ENCODE assay signal across 1 cellular context in the genomic region with DNA sequence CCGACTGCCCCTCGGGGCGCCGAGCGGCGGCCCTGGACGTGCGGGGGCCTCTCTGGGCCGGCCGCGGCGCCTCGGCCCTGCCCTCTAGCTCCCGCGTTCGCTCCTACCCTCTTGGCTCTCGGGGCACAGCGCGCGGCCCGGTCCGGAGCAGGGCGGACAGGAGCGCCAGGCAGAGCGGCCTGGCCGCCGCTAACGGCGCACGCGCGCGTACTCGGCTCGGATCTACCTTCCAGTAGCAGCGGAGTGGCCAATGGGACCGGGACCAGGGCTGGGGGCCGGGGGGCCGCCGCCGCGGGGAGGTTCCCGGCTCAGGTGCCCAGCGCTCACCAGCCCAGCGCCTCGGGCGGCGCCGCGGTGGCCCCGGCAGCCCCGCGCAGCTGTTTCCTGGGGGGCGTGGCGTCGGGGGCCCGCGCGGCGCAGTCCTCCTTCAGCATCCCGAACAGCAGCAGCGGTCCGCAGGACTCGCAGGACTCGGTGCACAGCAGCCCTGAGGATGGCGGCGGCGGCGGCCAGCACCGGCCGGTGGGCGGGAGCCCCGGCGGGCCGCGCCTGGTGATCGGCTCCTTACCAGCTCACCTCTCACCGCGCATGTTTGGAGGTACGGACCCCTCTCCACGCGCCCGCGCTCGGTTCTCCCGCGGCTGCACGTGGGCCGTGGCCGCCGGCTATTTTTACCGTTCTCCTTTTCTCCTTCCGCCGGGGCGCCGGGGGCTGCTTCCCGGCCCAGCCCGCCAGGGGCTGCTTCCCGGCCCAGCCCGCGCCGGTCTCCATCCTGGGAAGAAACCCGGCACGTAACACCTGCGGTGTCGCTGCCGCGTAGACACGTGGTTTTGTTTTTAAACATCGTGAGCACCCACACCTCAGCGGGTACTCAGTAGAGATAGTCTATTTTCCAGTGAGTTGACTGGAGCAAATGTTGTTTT.
TF ChIP-seq lines count a peak whose summit lies in the region.
"Not testable (repeated sequence)": the region's sequence is repeated elsewhere in the genome, so short reads cannot be mapped to it uniquely, and the experiment has no call there.

No MANE protein-coding gene starts in this region.

TF ChIP-seq in HepG2, 621 proteins besides CTCF, POLR2A, EP300 and RAD21 (continued from another document):
- TF ChIP-seq, protein P1, sequence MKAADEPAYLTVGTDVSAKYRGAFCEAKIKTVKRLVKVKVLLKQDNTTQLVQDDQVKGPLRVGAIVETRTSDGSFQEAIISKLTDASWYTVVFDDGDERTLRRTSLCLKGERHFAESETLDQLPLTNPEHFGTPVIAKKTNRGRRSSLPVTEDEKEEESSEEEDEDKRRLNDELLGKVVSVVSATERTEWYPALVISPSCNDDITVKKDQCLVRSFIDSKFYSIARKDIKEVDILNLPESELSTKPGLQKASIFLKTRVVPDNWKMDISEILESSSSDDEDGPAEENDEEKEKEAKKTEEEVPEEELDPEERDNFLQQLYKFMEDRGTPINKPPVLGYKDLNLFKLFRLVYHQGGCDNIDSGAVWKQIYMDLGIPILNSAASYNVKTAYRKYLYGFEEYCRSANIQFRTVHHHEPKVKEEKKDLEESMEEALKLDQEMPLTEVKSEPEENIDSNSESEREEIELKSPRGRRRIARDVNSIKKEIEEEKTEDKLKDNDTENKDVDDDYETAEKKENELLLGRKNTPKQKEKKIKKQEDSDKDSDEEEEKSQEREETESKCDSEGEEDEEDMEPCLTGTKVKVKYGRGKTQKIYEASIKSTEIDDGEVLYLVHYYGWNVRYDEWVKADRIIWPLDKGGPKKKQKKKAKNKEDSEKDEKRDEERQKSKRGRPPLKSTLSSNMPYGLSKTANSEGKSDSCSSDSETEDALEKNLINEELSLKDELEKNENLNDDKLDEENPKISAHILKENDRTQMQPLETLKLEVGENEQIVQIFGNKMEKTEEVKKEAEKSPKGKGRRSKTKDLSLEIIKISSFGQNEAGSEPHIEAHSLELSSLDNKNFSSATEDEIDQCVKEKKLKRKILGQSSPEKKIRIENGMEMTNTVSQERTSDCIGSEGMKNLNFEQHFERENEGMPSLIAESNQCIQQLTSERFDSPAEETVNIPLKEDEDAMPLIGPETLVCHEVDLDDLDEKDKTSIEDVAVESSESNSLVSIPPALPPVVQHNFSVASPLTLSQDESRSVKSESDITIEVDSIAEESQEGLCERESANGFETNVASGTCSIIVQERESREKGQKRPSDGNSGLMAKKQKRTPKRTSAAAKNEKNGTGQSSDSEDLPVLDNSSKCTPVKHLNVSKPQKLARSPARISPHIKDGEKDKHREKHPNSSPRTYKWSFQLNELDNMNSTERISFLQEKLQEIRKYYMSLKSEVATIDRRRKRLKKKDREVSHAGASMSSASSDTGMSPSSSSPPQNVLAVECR (CRISPR knock-in tag; IDR thresholded peaks at IDR 0.05; ENCODE audit: borderline replicate concordance): peak; percentile 47; the same call in 1 of the 2 replicates
- 0 out of 2 replicates have a peak, but pooled peaks have one; percentile 35 for TF ChIP-seq REPIN1 (CRISPR knock-in tag; IDR thresholded peaks at IDR 0.05; ENCODE audit: borderline replicate concordance, low read depth)
- TF ChIP-seq SAP130 (CRISPR knock-in tag; IDR thresholded peaks at IDR 0.05; ENCODE audit: low read depth): 0 out of 2 replicates have a peak, but pooled peaks have one; percentile 2
- TF ChIP-seq, protein P2, sequence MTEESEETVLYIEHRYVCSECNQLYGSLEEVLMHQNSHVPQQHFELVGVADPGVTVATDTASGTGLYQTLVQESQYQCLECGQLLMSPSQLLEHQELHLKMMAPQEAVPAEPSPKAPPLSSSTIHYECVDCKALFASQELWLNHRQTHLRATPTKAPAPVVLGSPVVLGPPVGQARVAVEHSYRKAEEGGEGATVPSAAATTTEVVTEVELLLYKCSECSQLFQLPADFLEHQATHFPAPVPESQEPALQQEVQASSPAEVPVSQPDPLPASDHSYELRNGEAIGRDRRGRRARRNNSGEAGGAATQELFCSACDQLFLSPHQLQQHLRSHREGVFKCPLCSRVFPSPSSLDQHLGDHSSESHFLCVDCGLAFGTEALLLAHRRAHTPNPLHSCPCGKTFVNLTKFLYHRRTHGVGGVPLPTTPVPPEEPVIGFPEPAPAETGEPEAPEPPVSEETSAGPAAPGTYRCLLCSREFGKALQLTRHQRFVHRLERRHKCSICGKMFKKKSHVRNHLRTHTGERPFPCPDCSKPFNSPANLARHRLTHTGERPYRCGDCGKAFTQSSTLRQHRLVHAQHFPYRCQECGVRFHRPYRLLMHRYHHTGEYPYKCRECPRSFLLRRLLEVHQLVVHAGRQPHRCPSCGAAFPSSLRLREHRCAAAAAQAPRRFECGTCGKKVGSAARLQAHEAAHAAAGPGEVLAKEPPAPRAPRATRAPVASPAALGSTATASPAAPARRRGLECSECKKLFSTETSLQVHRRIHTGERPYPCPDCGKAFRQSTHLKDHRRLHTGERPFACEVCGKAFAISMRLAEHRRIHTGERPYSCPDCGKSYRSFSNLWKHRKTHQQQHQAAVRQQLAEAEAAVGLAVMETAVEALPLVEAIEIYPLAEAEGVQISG (CRISPR knock-in tag; IDR thresholded peaks at IDR 0.05): 0 out of 2 replicates have a peak, but pooled peaks have one; percentile 45
- peak; percentile 64 for TF ChIP-seq PHF8 (CRISPR knock-in tag; IDR thresholded peaks at IDR 0.05)
- TF ChIP-seq SALL2 (CRISPR knock-in tag; IDR thresholded peaks at IDR 0.05): peak; percentile 76
- TF ChIP-seq, protein P3, sequence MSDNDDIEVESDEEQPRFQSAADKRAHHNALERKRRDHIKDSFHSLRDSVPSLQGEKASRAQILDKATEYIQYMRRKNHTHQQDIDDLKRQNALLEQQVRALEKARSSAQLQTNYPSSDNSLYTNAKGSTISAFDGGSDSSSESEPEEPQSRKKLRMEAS (IDR thresholded peaks at IDR 0.05): peak; percentile 7; the same call in 1 of the 2 replicates
- peak; percentile 2 for TF ChIP-seq SKI (IDR thresholded peaks at IDR 0.05; ENCODE audit: partially characterized antibody)
- TF ChIP-seq ZFY (CRISPR knock-in tag; IDR thresholded peaks at IDR 0.05): peak; percentile 91
- peak; percentile 22 for TF ChIP-seq HNRNPLL (IDR thresholded peaks at IDR 0.05; ENCODE audit: low read depth, low read length, poor library complexity, severe bottlenecking)
- peak; percentile 47; the same call in 1 of the 2 replicates for TF ChIP-seq ZNF773 (CRISPR knock-in tag; IDR thresholded peaks at IDR 0.05; ENCODE audit: borderline replicate concordance)
- TF ChIP-seq HOXA3 (CRISPR knock-in tag; IDR thresholded peaks at IDR 0.05): 0 out of 2 replicates have a peak, but pooled peaks have one; percentile 7
- TF ChIP-seq, protein P4, sequence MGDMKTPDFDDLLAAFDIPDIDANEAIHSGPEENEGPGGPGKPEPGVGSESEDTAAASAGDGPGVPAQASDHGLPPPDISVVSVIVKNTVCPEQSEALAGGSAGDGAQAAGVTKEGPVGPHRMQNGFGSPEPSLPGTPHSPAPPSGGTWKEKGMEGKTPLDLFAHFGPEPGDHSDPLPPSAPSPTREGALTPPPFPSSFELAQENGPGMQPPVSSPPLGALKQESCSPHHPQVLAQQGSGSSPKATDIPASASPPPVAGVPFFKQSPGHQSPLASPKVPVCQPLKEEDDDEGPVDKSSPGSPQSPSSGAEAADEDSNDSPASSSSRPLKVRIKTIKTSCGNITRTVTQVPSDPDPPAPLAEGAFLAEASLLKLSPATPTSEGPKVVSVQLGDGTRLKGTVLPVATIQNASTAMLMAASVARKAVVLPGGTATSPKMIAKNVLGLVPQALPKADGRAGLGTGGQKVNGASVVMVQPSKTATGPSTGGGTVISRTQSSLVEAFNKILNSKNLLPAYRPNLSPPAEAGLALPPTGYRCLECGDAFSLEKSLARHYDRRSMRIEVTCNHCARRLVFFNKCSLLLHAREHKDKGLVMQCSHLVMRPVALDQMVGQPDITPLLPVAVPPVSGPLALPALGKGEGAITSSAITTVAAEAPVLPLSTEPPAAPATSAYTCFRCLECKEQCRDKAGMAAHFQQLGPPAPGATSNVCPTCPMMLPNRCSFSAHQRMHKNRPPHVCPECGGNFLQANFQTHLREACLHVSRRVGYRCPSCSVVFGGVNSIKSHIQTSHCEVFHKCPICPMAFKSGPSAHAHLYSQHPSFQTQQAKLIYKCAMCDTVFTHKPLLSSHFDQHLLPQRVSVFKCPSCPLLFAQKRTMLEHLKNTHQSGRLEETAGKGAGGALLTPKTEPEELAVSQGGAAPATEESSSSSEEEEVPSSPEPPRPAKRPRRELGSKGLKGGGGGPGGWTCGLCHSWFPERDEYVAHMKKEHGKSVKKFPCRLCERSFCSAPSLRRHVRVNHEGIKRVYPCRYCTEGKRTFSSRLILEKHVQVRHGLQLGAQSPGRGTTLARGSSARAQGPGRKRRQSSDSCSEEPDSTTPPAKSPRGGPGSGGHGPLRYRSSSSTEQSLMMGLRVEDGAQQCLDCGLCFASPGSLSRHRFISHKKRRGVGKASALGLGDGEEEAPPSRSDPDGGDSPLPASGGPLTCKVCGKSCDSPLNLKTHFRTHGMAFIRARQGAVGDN (CRISPR knock-in tag; IDR thresholded peaks at IDR 0.05): peak; percentile 47
- peak; percentile 36; the same call in 1 of the 2 replicates for TF ChIP-seq SPEN (CRISPR knock-in tag; IDR thresholded peaks at IDR 0.05; ENCODE audit: low read depth)
- TF ChIP-seq RBFOX2 (IDR thresholded peaks at IDR 0.05; ENCODE audit: low read depth, low read length): peak; percentile 71; the same call in 1 of the 2 replicates
- TF ChIP-seq, protein P5, sequence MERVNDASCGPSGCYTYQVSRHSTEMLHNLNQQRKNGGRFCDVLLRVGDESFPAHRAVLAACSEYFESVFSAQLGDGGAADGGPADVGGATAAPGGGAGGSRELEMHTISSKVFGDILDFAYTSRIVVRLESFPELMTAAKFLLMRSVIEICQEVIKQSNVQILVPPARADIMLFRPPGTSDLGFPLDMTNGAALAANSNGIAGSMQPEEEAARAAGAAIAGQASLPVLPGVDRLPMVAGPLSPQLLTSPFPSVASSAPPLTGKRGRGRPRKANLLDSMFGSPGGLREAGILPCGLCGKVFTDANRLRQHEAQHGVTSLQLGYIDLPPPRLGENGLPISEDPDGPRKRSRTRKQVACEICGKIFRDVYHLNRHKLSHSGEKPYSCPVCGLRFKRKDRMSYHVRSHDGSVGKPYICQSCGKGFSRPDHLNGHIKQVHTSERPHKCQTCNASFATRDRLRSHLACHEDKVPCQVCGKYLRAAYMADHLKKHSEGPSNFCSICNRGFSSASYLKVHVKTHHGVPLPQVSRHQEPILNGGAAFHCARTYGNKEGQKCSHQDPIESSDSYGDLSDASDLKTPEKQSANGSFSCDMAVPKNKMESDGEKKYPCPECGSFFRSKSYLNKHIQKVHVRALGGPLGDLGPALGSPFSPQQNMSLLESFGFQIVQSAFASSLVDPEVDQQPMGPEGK (CRISPR knock-in tag; IDR thresholded peaks at IDR 0.05): peak; percentile 65; the same call in 1 of the 2 replicates
- 0 out of 2 replicates have a peak, but pooled peaks have one; percentile 72 for TF ChIP-seq SIN3A (IDR thresholded peaks at IDR 0.05; ENCODE audit: borderline replicate concordance, low read depth, low read length)
- peak; percentile 78 for TF ChIP-seq ZNF563 (CRISPR knock-in tag; IDR thresholded peaks at IDR 0.05)
- TF ChIP-seq MAZ (IDR thresholded peaks at IDR 0.05; ENCODE audit: borderline replicate concordance, low read depth, low read length): 0 out of 2 replicates have a peak, but pooled peaks have one; percentile 21
- TF ChIP-seq MAZ (CRISPR knock-in tag; IDR thresholded peaks at IDR 0.05; ENCODE audit: low read depth): not testable (repeated sequence)
- TF ChIP-seq ZNF768 (CRISPR knock-in tag; IDR thresholded peaks at IDR 0.05): peak; percentile 77; the same call in 1 of the 2 replicates
- TF ChIP-seq, protein P6, sequence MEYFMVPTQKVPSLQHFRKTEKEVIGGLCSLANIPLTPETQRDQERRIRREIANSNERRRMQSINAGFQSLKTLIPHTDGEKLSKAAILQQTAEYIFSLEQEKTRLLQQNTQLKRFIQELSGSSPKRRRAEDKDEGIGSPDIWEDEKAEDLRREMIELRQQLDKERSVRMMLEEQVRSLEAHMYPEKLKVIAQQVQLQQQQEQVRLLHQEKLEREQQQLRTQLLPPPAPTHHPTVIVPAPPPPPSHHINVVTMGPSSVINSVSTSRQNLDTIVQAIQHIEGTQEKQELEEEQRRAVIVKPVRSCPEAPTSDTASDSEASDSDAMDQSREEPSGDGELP (IDR thresholded peaks at IDR 0.05; ENCODE audit: borderline replicate concordance, low read depth): peak; percentile 73; the same call in 1 of the 2 replicates
- TF ChIP-seq ZNF446 (CRISPR knock-in tag; IDR thresholded peaks at IDR 0.05): 0 out of 2 replicates have a peak, but pooled peaks have one; percentile 38
- TF ChIP-seq ZFP90 (CRISPR knock-in tag; IDR thresholded peaks at IDR 0.05; ENCODE audit: borderline replicate concordance): peak; percentile 5; the same call in 1 of the 2 replicates
- TF ChIP-seq ZNF777 (CRISPR knock-in tag; IDR thresholded peaks at IDR 0.05): peak; percentile 91
- peak; percentile 20 for TF ChIP-seq ASH2L (IDR thresholded peaks at IDR 0.05; ENCODE audit: insufficient read length, low read depth, low read length)
- peak; percentile 79 for TF ChIP-seq ZFX (CRISPR knock-in tag; IDR thresholded peaks at IDR 0.05; ENCODE audit: low read depth)
- TF ChIP-seq, protein P7, sequence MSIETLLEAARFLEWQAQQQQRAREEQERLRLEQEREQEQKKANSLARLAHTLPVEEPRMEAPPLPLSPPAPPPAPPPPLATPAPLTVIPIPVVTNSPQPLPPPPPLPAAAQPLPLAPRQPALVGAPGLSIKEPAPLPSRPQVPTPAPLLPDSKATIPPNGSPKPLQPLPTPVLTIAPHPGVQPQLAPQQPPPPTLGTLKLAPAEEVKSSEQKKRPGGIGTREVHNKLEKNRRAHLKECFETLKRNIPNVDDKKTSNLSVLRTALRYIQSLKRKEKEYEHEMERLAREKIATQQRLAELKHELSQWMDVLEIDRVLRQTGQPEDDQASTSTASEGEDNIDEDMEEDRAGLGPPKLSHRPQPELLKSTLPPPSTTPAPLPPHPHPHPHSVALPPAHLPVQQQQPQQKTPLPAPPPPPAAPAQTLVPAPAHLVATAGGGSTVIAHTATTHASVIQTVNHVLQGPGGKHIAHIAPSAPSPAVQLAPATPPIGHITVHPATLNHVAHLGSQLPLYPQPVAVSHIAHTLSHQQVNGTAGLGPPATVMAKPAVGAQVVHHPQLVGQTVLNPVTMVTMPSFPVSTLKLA (IDR thresholded peaks at IDR 0.05): peak; percentile 33; the same call in 1 of the 2 replicates
- TF ChIP-seq ZNF766 (CRISPR knock-in tag; IDR thresholded peaks at IDR 0.05; ENCODE audit: borderline replicate concordance): peak; percentile 6; the same call in 1 of the 2 replicates
- TF ChIP-seq YEATS4 (CRISPR knock-in tag; IDR thresholded peaks at IDR 0.05; ENCODE audit: borderline replicate concordance): peak; percentile 23; the same call in 1 of the 2 replicates
- TF ChIP-seq, protein P8, sequence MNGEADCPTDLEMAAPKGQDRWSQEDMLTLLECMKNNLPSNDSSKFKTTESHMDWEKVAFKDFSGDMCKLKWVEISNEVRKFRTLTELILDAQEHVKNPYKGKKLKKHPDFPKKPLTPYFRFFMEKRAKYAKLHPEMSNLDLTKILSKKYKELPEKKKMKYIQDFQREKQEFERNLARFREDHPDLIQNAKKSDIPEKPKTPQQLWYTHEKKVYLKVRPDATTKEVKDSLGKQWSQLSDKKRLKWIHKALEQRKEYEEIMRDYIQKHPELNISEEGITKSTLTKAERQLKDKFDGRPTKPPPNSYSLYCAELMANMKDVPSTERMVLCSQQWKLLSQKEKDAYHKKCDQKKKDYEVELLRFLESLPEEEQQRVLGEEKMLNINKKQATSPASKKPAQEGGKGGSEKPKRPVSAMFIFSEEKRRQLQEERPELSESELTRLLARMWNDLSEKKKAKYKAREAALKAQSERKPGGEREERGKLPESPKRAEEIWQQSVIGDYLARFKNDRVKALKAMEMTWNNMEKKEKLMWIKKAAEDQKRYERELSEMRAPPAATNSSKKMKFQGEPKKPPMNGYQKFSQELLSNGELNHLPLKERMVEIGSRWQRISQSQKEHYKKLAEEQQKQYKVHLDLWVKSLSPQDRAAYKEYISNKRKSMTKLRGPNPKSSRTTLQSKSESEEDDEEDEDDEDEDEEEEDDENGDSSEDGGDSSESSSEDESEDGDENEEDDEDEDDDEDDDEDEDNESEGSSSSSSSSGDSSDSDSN (CRISPR knock-in tag; IDR thresholded peaks at IDR 0.05): peak; percentile 92
